In the genomic region with DNA sequence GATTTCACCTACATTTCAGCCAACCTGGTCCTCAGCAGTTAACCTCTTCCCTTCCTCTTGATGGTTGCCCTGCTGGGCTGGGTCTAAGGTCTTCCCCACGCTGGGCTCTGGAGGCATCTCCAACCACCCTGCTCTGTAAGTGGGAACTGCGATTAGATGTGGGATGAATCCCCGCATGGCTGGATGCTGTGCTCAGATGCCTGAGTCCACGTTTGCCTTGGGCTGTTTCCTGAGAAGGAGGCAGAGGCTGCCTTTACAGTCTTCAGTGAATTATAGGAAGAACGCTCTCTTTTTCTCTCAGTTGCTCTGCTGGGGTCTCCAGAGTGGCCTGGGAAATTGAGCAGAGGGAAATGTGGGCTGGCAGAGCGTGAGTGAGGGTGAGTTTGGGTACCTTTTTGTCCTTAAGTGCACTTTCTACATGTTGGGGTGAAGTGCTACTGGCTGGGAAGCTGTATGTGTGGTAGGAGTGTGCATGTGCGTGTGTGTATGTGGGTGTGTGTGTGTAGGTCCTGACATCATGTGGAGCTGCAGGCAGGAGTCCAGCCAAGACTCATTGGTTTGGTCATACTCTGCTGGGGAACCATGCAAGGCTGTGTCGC, we compare ENCODE assay signal across 10 cellular contexts. TPM values are rescaled to one million over a fixed set of nuclear protein-coding genes. Genes with fewer than 3 reads are reported as not detected.
DNase-seq lines count a peak whose midpoint lies in the region; ATAC-seq and TF ChIP-seq lines count a peak whose summit lies in the region.
"Had no signal": no experiment of that assay in that cellular context is flagged by ENCODE, and none has a peak within 500 bp of the region (broad histone marks: within the 10 kb centered on the region; RNA-seq: fewer than 3 reads in every experiment).

No MANE protein-coding gene starts in this region.

- H3K9me3 ChIP-seq in mammary epithelial cell (replicated peaks; ENCODE audit: insufficient read depth, low read length), result peaks cover 3% of the 10 kb centered on the region
- no peaks in the 10 kb centered on the region for H3K9me3 ChIP-seq in osteoblast (ENCODE audit: low read depth, low read length)

- H3K27me3 Mint-ChIP-seq in natural killer cell treated with Interleukin-12 subunit alpha and Interleukin-12 subunit beta and Interleukin-15 and Interleukin-18, amount 100 ng/mL, for 72 hours, result no peaks in the 10 kb centered on the region

- H3K4me1 Mint-ChIP-seq in natural killer cell treated with Interleukin-12 subunit alpha and Interleukin-12 subunit beta and Interleukin-15 and Interleukin-18, amount 100 ng/mL, for 72 hours (ENCODE audit: low read depth in 2 of 2), result peaks cover 60 to 66% of the 10 kb centered on the region in 2 donors

- H3K27me3 ChIP-seq in mammary epithelial cell (ENCODE audit: insufficient read depth, low read length) (peaks cover 2% of the 10 kb centered on the region), osteoblast (ENCODE audit: insufficient read depth, low read length) (peaks cover 6% of the 10 kb centered on the region)

- DNase-seq in stimulated activated CD4-positive, alpha-beta T cell treated with anti-CD3 and anti-CD28 coated beads, Interleukin-1b, Interleukin-23, amount 100 ng/mL, for 48 hours, result peak; percentile 38
- no peak for DNase-seq in stimulated activated CD4-positive, alpha-beta T cell treated with anti-CD3 and anti-CD28 coated beads, Interleukin-2, amount 100 ng/mL, for 48 hours
- DNase-seq in mammary epithelial cell (no peak), osteoblast (ENCODE audit: insufficient read length, low spot score, missing footprints) (no peak), SW 1271 (lab: John Stamatoyannopoulos, UW) (no peak), HT-29 (ENCODE audit: low spot score) (no peak)
- no peak for DNase-seq in natural killer cell treated with Interleukin-12 subunit alpha and Interleukin-12 subunit beta and Interleukin-15 and Interleukin-18, amount 100 ng/mL, for 72 hours (ENCODE audit: low spot score)

- CTCF ChIA-PET in mammary epithelial cell (lab: Charles Lee; ENCODE audit: low non-redundant PET), result no interaction called here

- H3K27ac Mint-ChIP-seq in natural killer cell treated with Interleukin-12 subunit alpha and Interleukin-12 subunit beta and Interleukin-15 and Interleukin-18, amount 100 ng/mL, for 72 hours, result peak overlapping the region; percentile 91 to 96

- no TSS peak for BruUV-seq in mammary epithelial cell (replicated peaks; lab: Mats Ljungman, UMichigan)

- 73% methylated on average over 8 of the region's 8 CpGs for WGBS in mammary epithelial cell (ENCODE audit: low coverage, missing lambda C conversion rate)

- in situ Hi-C loops in mammary epithelial cell (cut with MboI; ENCODE audit: low sequenced_read_pairs in 2 of 2), result loop anchor here in 1 of 2 donors (10.0 kb wide), 1 partner anchor 283 kb away; a partner anchor contains a TSS

- no peaks in the 10 kb centered on the region for H4K20me1 ChIP-seq in mammary epithelial cell (ENCODE audit: insufficient read depth, low read length)
- H4K20me1 ChIP-seq in osteoblast (ENCODE audit: insufficient read depth, low read length), result no peaks in the 10 kb centered on the region

- H3K4me3 Mint-ChIP-seq in natural killer cell treated with Interleukin-12 subunit alpha and Interleukin-12 subunit beta and Interleukin-15 and Interleukin-18, amount 100 ng/mL, for 72 hours, result peak overlapping the region; percentile 98

- peaks cover 10% of the 10 kb centered on the region for H3K9me3 Mint-ChIP-seq in natural killer cell treated with Interleukin-12 subunit alpha and Interleukin-12 subunit beta and Interleukin-15 and Interleukin-18, amount 100 ng/mL, for 72 hours

- no peak overlapping the region for H3K9ac ChIP-seq in mammary epithelial cell (ENCODE audit: insufficient read depth, low read length)

- H3K79me2 ChIP-seq in mammary epithelial cell (ENCODE audit: insufficient read depth, low read length) (no peaks in the 10 kb centered on the region), osteoblast (ENCODE audit: insufficient read depth, low read length) (no peaks in the 10 kb centered on the region)

- peaks cover 27% of the 10 kb centered on the region for H3K36me3 Mint-ChIP-seq in natural killer cell treated with Interleukin-12 subunit alpha and Interleukin-12 subunit beta and Interleukin-15 and Interleukin-18, amount 100 ng/mL, for 72 hours

- TF ChIP-seq CTCF in mammary epithelial cell (conservative IDR thresholded peaks at IDR 0.05 in 1 of 2, IDR thresholded peaks at IDR 0.05 in 1 of 2; ENCODE audit: extremely low read depth in 1 of 2, insufficient read depth in 1 of 2, low read depth in 1 of 2, low read length in 2 of 2), result no peak
- TF ChIP-seq CTCF in osteoblast (IDR thresholded peaks at IDR 0.05; ENCODE audit: extremely low read depth, low read depth, low read length), result no peak

- H3K4me2 ChIP-seq in mammary epithelial cell (ENCODE audit: insufficient read depth, low read depth, low read length), result no peak overlapping the region
- no peak overlapping the region for H3K4me2 ChIP-seq in osteoblast (ENCODE audit: insufficient read depth, low read length)

- H3K4me1 ChIP-seq in mammary epithelial cell (ENCODE audit: insufficient read depth, low read length) (peaks cover 6% of the 10 kb centered on the region), osteoblast (ENCODE audit: insufficient read depth, low read length) (no peaks in the 10 kb centered on the region)

- no peak overlapping the region for H3K27ac ChIP-seq in mammary epithelial cell (ENCODE audit: insufficient read depth, low read depth, low read length)
- H3K27ac ChIP-seq in osteoblast (ENCODE audit: low read depth, low read length), result no peak overlapping the region

- H3K4me3 ChIP-seq in mammary epithelial cell (replicated peaks in 1 of 3; ENCODE audit: insufficient read depth in 1 of 3, low read depth in 2 of 3, low read length in 3 of 3) (no peak overlapping the region), osteoblast (ENCODE audit: insufficient read depth, low read length) (no peak overlapping the region)

- dilution Hi-C loops in mammary epithelial cell (cut with HindIII; ENCODE audit: low sequenced_read_pairs), result no loop called here

- H2AFZ ChIP-seq in mammary epithelial cell (ENCODE audit: low read depth, low read length) (peak overlapping the region; percentile 8), osteoblast (ENCODE audit: low read length) (no peak overlapping the region)

- H3K36me3 ChIP-seq in mammary epithelial cell (ENCODE audit: insufficient read depth, low read length) (no peaks in the 10 kb centered on the region), osteoblast (ENCODE audit: insufficient read depth, low read length) (no peaks in the 10 kb centered on the region)

- peak in 1 of 2 donors; percentile 40 for ATAC-seq in natural killer cell treated with Interleukin-12 subunit alpha and Interleukin-12 subunit beta and Interleukin-15 and Interleukin-18, amount 100 ng/mL, for 72 hours
- ATAC-seq in GM18517 (IDR thresholded peaks at IDR 0.05; ENCODE audit: unreplicated experiment), result no peak

- intact Hi-C loops in mammary epithelial cell (cut with micrococcal nuclease), result no loop called here

RNA-seq across cellular contexts. Expression of a gene that starts 1.5 kb away (rescaled TPM):
- total RNA-seq in mammary epithelial cell, result 1 to 10 TPM in 1 of 2 donors, not detected in 1; 3.6 TPM
- 1.2 TPM for polyA plus RNA-seq in mammary epithelial cell
- not detected for polyA minus RNA-seq in mammary epithelial cell
- total RNA-seq in natural killer cell treated with Interleukin-12 subunit alpha and Interleukin-12 subunit beta and Interleukin-15 and Interleukin-18, amount 100 ng/mL, for 72 hours, result 10 to 100 TPM; 10.2 to 13.7 TPM
- not detected in 2 replicates for total RNA-seq in osteoblast
- total RNA-seq in HT-29 (2014; rRNA removed; shearing (Covaris generic)), result not detected in 2 replicates
- total RNA-seq: OCI-LY7 had no signal
- polyA plus RNA-seq: BJ had no signal
